In the genomic region with DNA sequence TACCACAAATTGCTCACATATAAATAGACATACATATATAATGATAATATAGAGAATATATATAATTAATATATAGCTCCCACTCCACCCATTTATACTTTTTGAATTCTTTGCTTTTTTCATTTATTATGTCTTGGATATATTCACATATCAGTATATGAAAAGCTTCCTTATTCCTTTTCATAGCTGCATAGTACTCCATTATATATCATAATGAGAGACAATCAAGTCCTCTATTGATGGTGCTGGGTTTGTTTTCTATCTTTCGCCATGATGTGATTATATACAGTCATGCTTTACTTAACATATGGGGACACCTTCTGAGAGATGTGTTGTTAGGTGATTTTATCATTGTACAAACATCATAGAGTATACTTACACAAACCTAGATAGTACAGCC, we compare ENCODE assay signal across 29 cellular contexts.
"Had no signal": no experiment of that assay in that cellular context is flagged by ENCODE, and none has a peak within 500 bp of the region (broad histone marks: within the 10 kb centered on the region; RNA-seq: fewer than 3 reads in every experiment).

No MANE protein-coding gene starts in this region.

- H3K4me1 Mint-ChIP-seq: stimulated activated effector memory CD8-positive, alpha-beta T cell treated with anti-CD3 and anti-CD28 coated beads, Interleukin-12 subunit alpha, Interleukin-12 subunit beta, amount 100 ng/mL, for 72 hours; stimulated activated memory B cell treated with anti-CD40 and anti-IgM and Interleukin-4, amounts not matched to agents 10 μg/mL and 1 μg/mL and 100 μg/mL, for 72 hours; stimulated activated naive B cell treated with anti-CD40 and anti-IgM and Interleukin-4, amounts not matched to agents 10 μg/mL and 1 μg/mL and 100 μg/mL, for 72 hours; stimulated activated naive CD8-positive, alpha-beta T cell treated with anti-CD3 and anti-CD28 coated beads, Interleukin-15, amount 100 ng/mL, for 72 hours had no signal

- H3K36me3 ChIP-seq: stomach, suprapubic skin, thoracic aorta, thyroid gland, tibial artery, tibial nerve, transverse colon, upper lobe of left lung, upper lobe of right lung, uterus, vagina had no signal

- ATAC-seq: stimulated activated effector memory CD8-positive, alpha-beta T cell treated with anti-CD3 and anti-CD28 coated beads, Interleukin-12 subunit alpha, Interleukin-12 subunit beta, amount 100 ng/mL, for 72 hours; stimulated activated memory B cell treated with anti-CD40 and anti-IgM and Interleukin-4, amounts not matched to agents 10 μg/mL and 1 μg/mL and 100 μg/mL, for 72 hours; stimulated activated naive B cell treated with anti-CD40 and anti-IgM and Interleukin-4, amounts not matched to agents 10 μg/mL and 1 μg/mL and 100 μg/mL, for 72 hours; stimulated activated naive CD8-positive, alpha-beta T cell treated with anti-CD3 and anti-CD28 coated beads, Interleukin-15, amount 100 ng/mL, for 72 hours; stimulated activated naive CD8-positive, alpha-beta T cell treated with anti-CD3 and anti-CD28 coated beads, Interleukin-15, Interleukin-2, amounts not matched to agents 100 U/mL and 50 U/mL, for 24 hours; upper lobe of right lung had no signal

- DNase-seq: stimulated activated CD4-positive, alpha-beta T cell treated with anti-CD3 and anti-CD28 coated beads, Interleukin-2, amount 100 ng/mL, for 48 hours; stimulated activated CD4-positive, alpha-beta T cell treated with anti-CD3 and anti-CD28 coated beads, Interleukin-4, amount 100 ng/mL, for 1 hour; stimulated activated CD4-positive, alpha-beta T cell treated with anti-CD3 and anti-CD28 coated beads, Interleukin-4, amount 100 ng/mL, for 24 hours; stimulated activated CD4-positive, alpha-beta T cell treated with anti-CD3 and anti-CD28 coated beads, Interleukin-4, amount 100 ng/mL, for 4 hours; stimulated activated CD8-positive, alpha-beta memory T cell treated with anti-CD3 and anti-CD28 coated beads, Interleukin-4, amount 100 ng/mL, for 48 hours; stimulated activated naive B cell treated with anti-CD40 and anti-IgM and Interleukin-4, amounts not matched to agents 10 μg/mL and 1 μg/mL and 100 μg/mL, for 72 hours; stimulated activated naive CD4-positive, alpha-beta T cell; stimulated activated naive CD4-positive, alpha-beta T cell treated with Interleukin-2 at 50 U/mL for 16 hours; stimulated activated naive CD8-positive, alpha-beta T cell treated with anti-CD3 and anti-CD28 coated beads, Interleukin-15, amount 100 ng/mL, for 72 hours; stimulated activated naive CD8-positive, alpha-beta T cell treated with anti-CD3 and anti-CD28 coated beads, Interleukin-15, Interleukin-2, amounts not matched to agents 100 U/mL and 50 U/mL, for 24 hours; stomach; substantia nigra; testis; thyroid gland; tibial artery; transverse colon; trophoblast cell; upper lobe of left lung; upper lobe of right lung; uterus had no signal

- H3K4me3 Mint-ChIP-seq: stimulated activated effector memory CD8-positive, alpha-beta T cell treated with anti-CD3 and anti-CD28 coated beads, Interleukin-12 subunit alpha, Interleukin-12 subunit beta, amount 100 ng/mL, for 72 hours; stimulated activated memory B cell treated with anti-CD40 and anti-IgM and Interleukin-4, amounts not matched to agents 10 μg/mL and 1 μg/mL and 100 μg/mL, for 72 hours; stimulated activated naive B cell treated with anti-CD40 and anti-IgM and Interleukin-4, amounts not matched to agents 10 μg/mL and 1 μg/mL and 100 μg/mL, for 72 hours; stimulated activated naive CD8-positive, alpha-beta T cell treated with anti-CD3 and anti-CD28 coated beads, Interleukin-15, amount 100 ng/mL, for 72 hours; stimulated activated naive CD8-positive, alpha-beta T cell treated with anti-CD3 and anti-CD28 coated beads, Interleukin-15, Interleukin-2, amounts not matched to agents 100 ng/mL and 50 ng/mL, for 24 hours; type B pancreatic cell had no signal

- H3K9me3 Mint-ChIP-seq: stimulated activated naive CD8-positive, alpha-beta T cell treated with anti-CD3 and anti-CD28 coated beads, Interleukin-15, Interleukin-2, amounts not matched to agents 100 ng/mL and 50 ng/mL, for 24 hours; type B pancreatic cell had no signal

- H3K27ac Mint-ChIP-seq: stimulated activated effector memory CD8-positive, alpha-beta T cell treated with anti-CD3 and anti-CD28 coated beads, Interleukin-12 subunit alpha, Interleukin-12 subunit beta, amount 100 ng/mL, for 72 hours; stimulated activated memory B cell treated with anti-CD40 and anti-IgM and Interleukin-4, amounts not matched to agents 10 μg/mL and 1 μg/mL and 100 μg/mL, for 72 hours; stimulated activated naive B cell treated with anti-CD40 and anti-IgM and Interleukin-4, amounts not matched to agents 10 μg/mL and 1 μg/mL and 100 μg/mL, for 72 hours; stimulated activated naive CD8-positive, alpha-beta T cell treated with anti-CD3 and anti-CD28 coated beads, Interleukin-15, amount 100 ng/mL, for 72 hours; stimulated activated naive CD8-positive, alpha-beta T cell treated with anti-CD3 and anti-CD28 coated beads, Interleukin-15, Interleukin-2, amounts not matched to agents 100 ng/mL and 50 ng/mL, for 24 hours; type B pancreatic cell had no signal

- H3K4me3 ChIP-seq: stomach, suprapubic skin, testis, thoracic aorta, thyroid gland, tibial artery, tibial nerve, transverse colon, upper lobe of left lung, upper lobe of right lung, uterus, vagina had no signal

- H3K27me3 Mint-ChIP-seq: stimulated activated memory B cell treated with anti-CD40 and anti-IgM and Interleukin-4, amounts not matched to agents 10 μg/mL and 1 μg/mL and 100 μg/mL, for 72 hours; stimulated activated naive B cell treated with anti-CD40 and anti-IgM and Interleukin-4, amounts not matched to agents 10 μg/mL and 1 μg/mL and 100 μg/mL, for 72 hours; stimulated activated naive CD8-positive, alpha-beta T cell treated with anti-CD3 and anti-CD28 coated beads, Interleukin-15, amount 100 ng/mL, for 72 hours; stimulated activated naive CD8-positive, alpha-beta T cell treated with anti-CD3 and anti-CD28 coated beads, Interleukin-15, Interleukin-2, amounts not matched to agents 100 ng/mL and 50 ng/mL, for 24 hours; type B pancreatic cell had no signal

- H3K36me3 Mint-ChIP-seq: stimulated activated effector memory CD8-positive, alpha-beta T cell treated with anti-CD3 and anti-CD28 coated beads, Interleukin-12 subunit alpha, Interleukin-12 subunit beta, amount 100 ng/mL, for 72 hours; stimulated activated memory B cell treated with anti-CD40 and anti-IgM and Interleukin-4, amounts not matched to agents 10 μg/mL and 1 μg/mL and 100 μg/mL, for 72 hours; stimulated activated naive B cell treated with anti-CD40 and anti-IgM and Interleukin-4, amounts not matched to agents 10 μg/mL and 1 μg/mL and 100 μg/mL, for 72 hours; type B pancreatic cell had no signal

- H3K9me3 ChIP-seq: stomach, suprapubic skin, testis, thoracic aorta, thyroid gland, tibial artery, tibial nerve, transverse colon, upper lobe of left lung, upper lobe of right lung, uterus, vagina had no signal

- FAIRE-seq: urothelium cell line had no signal

- H3K27me3 ChIP-seq: stomach, suprapubic skin, testis, thyroid gland, tibial artery, tibial nerve, transverse colon, upper lobe of left lung, upper lobe of right lung, uterus, vagina had no signal

- H3K27ac ChIP-seq: stomach, suprapubic skin, testis, thoracic aorta, thyroid gland, tibial artery, tibial nerve, transverse colon, upper lobe of left lung, upper lobe of right lung, uterus, vagina had no signal

- H3K4me1 ChIP-seq: suprapubic skin, testis, thyroid gland, tibial nerve, transverse colon, upper lobe of left lung, upper lobe of right lung, uterus, vagina had no signal
